ENCODE assay signal across 10 cellular contexts in genomic region chr11:75330279-75330678, GRCh38. TPM values are rescaled to one million over a fixed set of nuclear protein-coding genes. Genes with fewer than 3 reads are reported as not detected.
DNase-seq lines count a peak whose midpoint lies in the region; ATAC-seq and TF ChIP-seq lines count a peak whose summit lies in the region.
"Had no signal": no experiment of that assay in that cellular context is flagged by ENCODE, and none has a peak within 500 bp of the region (broad histone marks: within the 10 kb centered on the region; RNA-seq: fewer than 3 reads in every experiment).

No MANE protein-coding gene starts in this region.

- H3K27me3 Mint-ChIP-seq in MCF 10A (ENCODE audit: insufficient read depth, unreplicated experiment): no peaks in the 10 kb centered on the region
- H3K27me3 Mint-ChIP-seq: naive B cell had no signal

- H3K27ac Mint-ChIP-seq in MCF 10A (ENCODE audit: low read depth, unreplicated experiment): no peak overlapping the region
- H3K27ac Mint-ChIP-seq: naive B cell had no signal

- TF ChIP-seq CTCF in breast epithelium (IDR thresholded peaks at IDR 0.05) (no peak), MCF 10A (IDR thresholded peaks at IDR 0.05; ENCODE audit: unreplicated experiment) (no peak), VCaP (conservative IDR thresholded peaks at IDR 0.05) (no peak), upper lobe of right lung (IDR thresholded peaks at IDR 0.05) (no peak)

- no peaks in the 10 kb centered on the region for H3K36me3 Mint-ChIP-seq in MCF 10A (ENCODE audit: insufficient read depth, unreplicated experiment)
- H3K36me3 Mint-ChIP-seq: naive B cell had no signal

- BruUV-seq in MCF 10A (replicated peaks; lab: Mats Ljungman, UMichigan): no TSS peak

- DNase-seq in breast epithelium (ENCODE audit: low spot score in 2 of 2) (no peak), MCF 10A (ENCODE audit: unreplicated experiment) (no peak), left colon (peak; percentile 66 to 83), upper lobe of right lung (no peak), H7 (no peak)
- no peak for DNase-seq in activated CD8-positive, alpha-beta memory T cell treated with anti-CD3 and anti-CD28 coated beads, Interleukin-2, amount 50 U/mL, for 4 hours
- DNase-seq: activated CD4-positive, alpha-beta T cell treated with anti-CD3 and anti-CD28 coated beads for 4 hours; naive B cell had no signal

- H3K27me3 ChIP-seq in breast epithelium (no peaks in the 10 kb centered on the region), upper lobe of right lung (no peaks in the 10 kb centered on the region), H7 (ENCODE audit: control insufficient read depth, insufficient read depth, low read length) (no peaks in the 10 kb centered on the region)

- no peak for TF ChIP-seq POLR2A in breast epithelium (IDR thresholded peaks at IDR 0.05)

- POLR2A ChIA-PET in MCF 10A (lab: Yijun Ruan, JAX): interaction anchor here (0.9 kb wide), 1 partner anchor 11 kb away, joined by 3 read pairs; no protein-coding TSS in a partner anchor

- ATAC-seq in left colon (peak; percentile 81), upper lobe of right lung (peak; percentile 22), GM21528 (IDR thresholded peaks at IDR 0.05; ENCODE audit: low FRiP score, unreplicated experiment) (no peak)

- CTCF ChIA-PET in MCF 10A (lab: Yijun Ruan, JAX): interaction anchor here (0.6 to 4.7 kb wide), 9 partner anchors 42 to 1713 kb away, joined by 3 to 36 read pairs (median 4); no protein-coding TSS in a partner anchor

- peak overlapping the region; percentile 7 to 21 for H3K27ac ChIP-seq in breast epithelium
- peak overlapping the region; percentile 88 for H3K27ac ChIP-seq in VCaP
- H3K27ac ChIP-seq in upper lobe of right lung: peak overlapping the region; percentile 81

- H3K4me1 ChIP-seq in breast epithelium (peaks cover 10 to 12% of the 10 kb centered on the region in 2 donors), upper lobe of right lung (peaks cover 76% of the 10 kb centered on the region)

- H3K4me1 Mint-ChIP-seq in MCF 10A (ENCODE audit: insufficient read depth, unreplicated experiment): peaks cover 22% of the 10 kb centered on the region

- intact Hi-C loops in breast epithelium (cut with DNase I; ENCODE audit: low total_unique reads): no loop called here
- intact Hi-C loops in MCF 10A (cut with micrococcal nuclease): no loop called here
- intact Hi-C loops in left colon (cut with DNase I, micrococcal nuclease): no loop called here
- intact Hi-C loops in upper lobe of right lung (cut with DNase I): no loop called here

- H3K4me3 ChIP-seq in breast epithelium (no peak overlapping the region), upper lobe of right lung (no peak overlapping the region), H7 (ENCODE audit: insufficient read depth, low read depth, low read length) (no peak overlapping the region)

- H3K9me3 Mint-ChIP-seq in MCF 10A (ENCODE audit: unreplicated experiment): no peaks in the 10 kb centered on the region

- H3K4me3 Mint-ChIP-seq in MCF 10A (ENCODE audit: unreplicated experiment): no peak overlapping the region

- H3K9me3 ChIP-seq in breast epithelium (no peaks in the 10 kb centered on the region), upper lobe of right lung (no peaks in the 10 kb centered on the region)

- H3K36me3 ChIP-seq in breast epithelium: no peaks in the 10 kb centered on the region
- peaks cover 6% of the 10 kb centered on the region for H3K36me3 ChIP-seq in upper lobe of right lung
- no peaks in the 10 kb centered on the region for H3K36me3 ChIP-seq in H7 (replicated peaks; ENCODE audit: control insufficient read depth, insufficient read depth, low read length)

RNA-seq across cellular contexts. Expression of gene ARRB1, which starts 21.2 kb away (rescaled TPM):
- total RNA-seq in breast epithelium: 10 to 100 TPM; 31.2 to 64.0 (median 42.3) TPM
- 0.44 and 0.98 TPM in 2 replicates for total RNA-seq in MCF 10A (2022)
- 10 to 100 TPM; 80.5 to 95.4 TPM for total RNA-seq in left colon
- 188 TPM for total RNA-seq in upper lobe of right lung
- total RNA-seq in H7 (2014; rRNA removed; shearing (Covaris generic)): 110 and 116 TPM in 2 replicates

Comparison
In these comparisons a context has a peak if more than half of its experiments do, and no peak if none do; other contexts are left out.
1. RNA of gene ARRB1, which starts 21.2 kb away (total RNA-seq): 188 TPM in upper lobe of right lung (single experiment), 110 to 116 TPM in H7, 80.5 to 95.4 TPM in left colon and 31.2 to 64.0 TPM in breast epithelium; 0.44 to 0.98 TPM in MCF 10A; every median in the first group is over 10 times any median in the second.
2. DNase-seq: peak in left colon (2 of 2); none in breast epithelium (0 of 2), MCF 10A (single experiment), upper lobe of right lung (single experiment), activated CD8-positive, alpha-beta memory T cell treated with anti-CD3 and anti-CD28 coated beads, Interleukin-2, amount 50 U/mL, for 4 hours (single experiment) and H7 (single experiment).
3. H3K27ac ChIP-seq: peak in every context shown above with its lines; median percentile 88 in VCaP; 81 in upper lobe of right lung; 14 in breast epithelium.